In the genomic region with DNA sequence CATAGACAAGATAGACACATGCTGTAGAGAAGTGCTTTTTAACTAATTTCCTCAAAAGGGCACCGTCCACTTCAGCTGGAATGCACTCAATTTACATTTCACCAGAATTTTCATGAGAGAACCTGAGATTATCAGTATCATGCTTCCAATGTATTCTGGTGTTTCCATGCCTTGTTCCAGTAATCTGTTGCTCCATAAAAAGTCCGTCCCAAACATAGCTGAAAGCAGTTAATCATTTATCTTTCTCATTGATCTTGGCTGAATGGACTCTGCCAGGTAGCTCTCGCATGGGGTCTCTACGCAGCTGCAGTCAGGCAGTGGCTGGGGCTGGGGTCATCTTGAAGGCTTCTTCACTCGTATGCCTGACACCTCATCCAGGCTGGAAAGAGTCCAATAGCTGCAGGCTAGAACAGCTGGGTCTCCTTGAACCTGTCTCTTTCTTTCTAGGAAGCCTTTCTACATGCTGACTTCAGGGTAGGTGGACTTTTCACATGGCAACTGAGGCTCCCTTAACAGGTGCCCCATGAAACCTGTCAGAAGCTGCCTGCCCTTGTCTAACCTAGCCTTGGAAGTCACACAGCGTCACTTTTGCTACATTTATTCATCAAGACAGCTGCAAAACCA, we compare ENCODE assay signal across 22 cellular contexts. TPM values are rescaled to one million over a fixed set of nuclear protein-coding genes. Genes with fewer than 3 reads are reported as not detected.
"Had no signal": no experiment of that assay in that cellular context is flagged by ENCODE, and none has a peak within 500 bp of the region (broad histone marks: within the 10 kb centered on the region; RNA-seq: fewer than 3 reads in every experiment).

No MANE protein-coding gene starts in this region.

- H3K36me3 ChIP-seq: ascending aorta, cardiac muscle cell had no signal

- H3K27me3 ChIP-seq: ascending aorta, cardiac muscle cell had no signal

- H3K4me1 ChIP-seq: ascending aorta had no signal

- H3K36me3 Mint-ChIP-seq: activated naive CD8-positive, alpha-beta T cell treated with anti-CD3 and anti-CD28 coated beads, Interleukin-2, amount 10 ng/mL, durations not matched to agents 7 days and 5 days; brain had no signal

- H3K4me3 ChIP-seq: ascending aorta, cardiac muscle cell had no signal

- H3K9me3 ChIP-seq: ascending aorta had no signal

- H3K9me3 Mint-ChIP-seq: activated CD8-positive, alpha-beta T cell treated with anti-CD3 and anti-CD28 coated beads for 36 hours; activated naive CD8-positive, alpha-beta T cell treated with anti-CD3 and anti-CD28 coated beads, Interleukin-2, amount 10 ng/mL, durations not matched to agents 7 days and 5 days; activated T-cell treated with anti-CD3 and anti-CD28 coated beads, Interleukin-2, amount 50 U/mL, for 72 hours; activated T-helper 2 cell treated with anti-CD3 and anti-CD28 coated beads, Interferon-gamma antibody, Interleukin-2, Interleukin-4, amounts not matched to agents 10 μg/mL and 5 μg/mL and 100 μg/mL, durations not matched to agents 14 hours and 24 hours and 36 hours; T-helper 1 cell treated with Interleukin-12 subunit alpha and Interleukin-12 subunit beta and Interleukin-4 antibody, amounts not matched to agents 30 μg/mL and 1 μg/mL, for 36 hours had no signal

- FAIRE-seq: RCC 7860 had no signal

- H3K27ac Mint-ChIP-seq: activated CD8-positive, alpha-beta T cell treated with anti-CD3 and anti-CD28 coated beads for 36 hours; activated naive CD8-positive, alpha-beta T cell treated with anti-CD3 and anti-CD28 coated beads, Interleukin-2, amount 10 ng/mL, durations not matched to agents 7 days and 5 days; activated T-cell treated with anti-CD3 and anti-CD28 coated beads, Interleukin-2, amount 50 U/mL, for 72 hours; activated T-helper 2 cell treated with anti-CD3 and anti-CD28 coated beads, Interferon-gamma antibody, Interleukin-2, Interleukin-4, amounts not matched to agents 10 μg/mL and 5 μg/mL and 100 μg/mL, durations not matched to agents 14 hours and 24 hours and 36 hours; T-helper 1 cell treated with Interleukin-12 subunit alpha and Interleukin-12 subunit beta and Interleukin-4 antibody, amounts not matched to agents 30 μg/mL and 1 μg/mL, for 36 hours had no signal

- H3K27ac ChIP-seq: ascending aorta, cardiac muscle cell had no signal

- DNase-seq: activated CD4-positive, alpha-beta T cell treated with anti-CD3 and anti-CD28 coated beads for 4 hours; activated CD8-positive, alpha-beta memory T cell treated with anti-CD3 and anti-CD28 coated beads, Interleukin-2, amount 50 U/mL, for 4 hours; activated CD8-positive, alpha-beta T cell treated with anti-CD3 and anti-CD28 coated beads for 36 hours; activated naive CD4-positive, alpha-beta T cell treated with anti-CD3 and anti-CD28 coated beads, Interleukin-2, amount 50 U/mL, for 16 hours; activated naive CD8-positive, alpha-beta T cell treated with anti-CD3 and anti-CD28 coated beads, Interleukin-2, amount 10 ng/mL, durations not matched to agents 7 days and 5 days; activated T-cell treated with anti-CD3 and anti-CD28 coated beads, Interleukin-2, amount 50 U/mL, for 72 hours; Karpas-422; NCI-H1105 treated with DMSO at 0.1 percent for 48 hours; NCI-H1436 treated with DMSO at 0.1 percent for 48 hours; NCI-H187; NCI-H2081; NCI-H510A treated with DMSO at 0.1 percent for 48 hours; NCI-H69; PC-3; SHP77 had no signal

- ATAC-seq: activated CD4-positive, CD25-positive, alpha-beta regulatory T cell treated with anti-CD3 and anti-CD28 coated beads, Interleukin-2, amount 50 U/mL, for 24 hours; activated CD8-positive, alpha-beta T cell treated with anti-CD3 and anti-CD28 coated beads for 36 hours; activated T-cell treated with anti-CD3 and anti-CD28 coated beads, Interleukin-2, amount 50 U/mL, for 72 hours; PC-3 had no signal

- H3K4me3 Mint-ChIP-seq: activated CD8-positive, alpha-beta T cell treated with anti-CD3 and anti-CD28 coated beads for 36 hours; activated naive CD8-positive, alpha-beta T cell treated with anti-CD3 and anti-CD28 coated beads, Interleukin-2, amount 10 ng/mL, durations not matched to agents 7 days and 5 days; activated T-cell treated with anti-CD3 and anti-CD28 coated beads, Interleukin-2, amount 50 U/mL, for 72 hours; brain; T-helper 1 cell treated with Interleukin-12 subunit alpha and Interleukin-12 subunit beta and Interleukin-4 antibody, amounts not matched to agents 30 μg/mL and 1 μg/mL, for 36 hours had no signal

RNA-seq across cellular contexts. Expression of gene COL12A1, which starts 18.6 kb away (rescaled TPM):
- total RNA-seq: activated naive CD8-positive, alpha-beta T cell treated with anti-CD3 and anti-CD28 coated beads, Interleukin-2, amount 10 ng/mL, durations not matched to agents 7 days and 5 days; activated T-cell treated with anti-CD3 and anti-CD28 coated beads, Interleukin-2, amount 50 U/mL, for 72 hours; activated T-helper 2 cell treated with anti-CD3 and anti-CD28 coated beads, Interferon-gamma antibody, Interleukin-2, Interleukin-4, amounts not matched to agents 10 μg/mL and 5 μg/mL and 100 μg/mL, durations not matched to agents 14 hours and 24 hours and 36 hours had no signal
